ENCODE assay signal across 37 cellular contexts in the genomic region with DNA sequence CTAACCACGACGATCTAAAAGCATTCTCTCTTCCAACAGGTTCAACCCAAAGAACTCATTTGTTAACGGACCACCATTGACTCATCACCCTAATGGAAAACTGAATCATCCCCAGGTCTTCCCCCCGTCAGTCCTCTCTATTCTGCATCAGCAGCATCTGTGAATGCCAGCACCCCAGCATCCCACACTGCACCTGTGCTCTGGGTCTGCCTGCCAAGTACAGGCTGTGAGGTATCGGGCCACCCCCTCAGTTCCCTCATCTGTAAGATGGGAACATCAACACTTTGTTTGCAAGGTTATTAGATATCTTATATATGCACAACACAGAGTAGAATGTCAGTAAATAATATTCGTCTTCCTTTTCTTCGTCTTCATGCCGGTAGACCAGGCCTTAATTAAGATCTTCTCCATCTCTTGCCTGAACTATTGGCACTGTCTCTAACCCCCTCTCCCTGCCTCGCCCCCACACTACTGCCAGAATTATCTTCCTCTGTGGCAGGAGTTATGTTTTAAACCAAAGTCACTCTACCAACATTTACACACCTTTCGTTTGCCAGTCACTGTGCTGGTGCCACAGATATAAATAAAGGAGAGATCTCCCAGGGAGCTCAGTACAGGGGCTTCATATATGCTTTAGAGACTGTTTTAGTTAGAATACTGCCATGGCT. TPM values are rescaled to one million over a fixed set of nuclear protein-coding genes. Genes with fewer than 3 reads are reported as not detected.
"Had no signal": no experiment of that assay in that cellular context is flagged by ENCODE, and none has a peak within 500 bp of the region (broad histone marks: within the 10 kb centered on the region; RNA-seq: fewer than 3 reads in every experiment).

No MANE protein-coding gene starts in this region.

- H3K27ac Mint-ChIP-seq: activated B cell treated with CpG ODN at 0.5 μM for 24 hours; activated CD4-positive, alpha-beta memory T cell treated with anti-CD3 and anti-CD28 coated beads, Interleukin-2, amount 10 ng/mL, durations not matched to agents 7 days and 5 days; activated CD8-positive, alpha-beta memory T cell treated with anti-CD3 and anti-CD28 coated beads, Interleukin-2, amount 10 ng/mL, durations not matched to agents 7 days and 5 days; activated naive CD8-positive, alpha-beta T cell treated with anti-CD3 and anti-CD28 coated beads, Interleukin-2, amount 10 ng/mL, durations not matched to agents 7 days and 5 days; T-cell had no signal

- H3K4me1 Mint-ChIP-seq: activated B cell treated with CpG ODN at 0.5 μM for 24 hours, T-cell had no signal

- H3K9me3 Mint-ChIP-seq: activated B cell treated with CpG ODN at 0.5 μM for 24 hours; activated CD4-positive, alpha-beta memory T cell treated with anti-CD3 and anti-CD28 coated beads, Interleukin-2, amount 10 ng/mL, durations not matched to agents 7 days and 5 days; activated naive CD8-positive, alpha-beta T cell treated with anti-CD3 and anti-CD28 coated beads, Interleukin-2, amount 10 ng/mL, durations not matched to agents 7 days and 5 days; T-cell had no signal

- DNase-seq: activated B cell treated with CpG ODN at 0.5 μM for 24 hours; activated CD4-positive, alpha-beta memory T cell treated with anti-CD3 and anti-CD28 coated beads, Interleukin-2, amount 10 ng/mL, durations not matched to agents 7 days and 5 days; activated CD4-positive, alpha-beta T cell treated with anti-CD3 and anti-CD28 coated beads for 4 hours; activated CD4-positive, CD25-positive, alpha-beta regulatory T cell treated with anti-CD3 and anti-CD28 coated beads, Interleukin-2, amount 50 U/mL, for 72 hours; activated CD8-positive, alpha-beta memory T cell treated with anti-CD3 and anti-CD28 coated beads for 24 hours; activated CD8-positive, alpha-beta memory T cell treated with anti-CD3 and anti-CD28 coated beads, Interleukin-2, amount 10 ng/mL, durations not matched to agents 7 days and 5 days; activated CD8-positive, alpha-beta memory T cell treated with anti-CD3 and anti-CD28 coated beads, Interleukin-2, amount 50 U/mL, for 48 hours; activated effector memory CD4-positive, alpha-beta T cell treated with anti-CD3 and anti-CD28 coated beads, Interleukin-2, amount 50 U/mL, for 16 hours; activated naive CD4-positive, alpha-beta T cell; activated naive CD4-positive, alpha-beta T cell treated with anti-CD3 and anti-CD28 coated beads, Interleukin-2, amount 50 U/mL, for 16 hours; activated naive CD8-positive, alpha-beta T cell treated with anti-CD3 and anti-CD28 coated beads, Interleukin-2, amount 10 ng/mL, durations not matched to agents 7 days and 5 days; activated T-cell treated with anti-CD3 and anti-CD28 coated beads, Interleukin-2, amount 50 U/mL, for 48 hours; adrenal gland; central memory CD4-positive, alpha-beta T cell; MM.1S; MV-4-11; NCI-H1092; NCI-H1436 treated with DMSO at 0.1 percent for 48 hours; NCI-H1694 treated with DMSO at 0.1 percent for 48 hours; NCI-H2029; NCI-H345; NCI-H524 treated with DMSO at 0.1 percent for 48 hours; PC-3; Peyer's patch; RPMI8226; SIG-M5; T-cell; T-helper 2 cell; T-helper 9 cell had no signal

- H3K4me3 Mint-ChIP-seq: activated B cell treated with CpG ODN at 0.5 μM for 24 hours; activated CD4-positive, alpha-beta memory T cell treated with anti-CD3 and anti-CD28 coated beads, Interleukin-2, amount 10 ng/mL, durations not matched to agents 7 days and 5 days; activated CD8-positive, alpha-beta memory T cell treated with anti-CD3 and anti-CD28 coated beads, Interleukin-2, amount 10 ng/mL, durations not matched to agents 7 days and 5 days; activated naive CD8-positive, alpha-beta T cell treated with anti-CD3 and anti-CD28 coated beads, Interleukin-2, amount 10 ng/mL, durations not matched to agents 7 days and 5 days; brain; T-cell had no signal

- H3K27ac ChIP-seq: adrenal gland, Peyer's patch, VCaP had no signal

- ATAC-seq: activated CD8-positive, alpha-beta memory T cell treated with anti-CD3 and anti-CD28 coated beads, Interleukin-2, amount 10 ng/mL, durations not matched to agents 7 days and 5 days; SK-N-SH treated with all-trans-retinoic acid at 6 μM for 48 hours; T-cell had no signal

- H3K36me3 Mint-ChIP-seq: activated CD8-positive, alpha-beta memory T cell treated with anti-CD3 and anti-CD28 coated beads, Interleukin-2, amount 10 ng/mL, durations not matched to agents 7 days and 5 days; activated naive CD8-positive, alpha-beta T cell treated with anti-CD3 and anti-CD28 coated beads, Interleukin-2, amount 10 ng/mL, durations not matched to agents 7 days and 5 days; brain; T-cell had no signal

RNA-seq across cellular contexts. Expression of a gene that starts 7.8 kb away (rescaled TPM):
- total RNA-seq: activated B cell treated with CpG ODN at 0.5 μM for 24 hours, cerebellum, LHCN-M2, NCI-H460, SK-MEL-5 had no signal

RNA-seq across cellular contexts. Expression of a gene that starts 17.7 kb away (rescaled TPM):
- total RNA-seq: bronchial epithelial cell, cerebellum, LHCN-M2, NCI-H460, PC-3, Peyer's patch, SK-MEL-5 had no signal
